ENCODE assay signal across 17 cellular contexts in genomic region chrX:65600106-65600505, GRCh38.
DNase-seq lines count a peak whose midpoint lies in the region; ATAC-seq and TF ChIP-seq lines count a peak whose summit lies in the region.
"Had no signal": no experiment of that assay in that cellular context is flagged by ENCODE, and none has a peak within 500 bp of the region (broad histone marks: within the 10 kb centered on the region; RNA-seq: fewer than 3 reads in every experiment).

No MANE protein-coding gene starts in this region.

- peaks cover 75% of the 10 kb centered on the region for H3K4me1 Mint-ChIP-seq in activated naive CD4-positive, alpha-beta T cell treated with anti-CD3 and anti-CD28 coated beads, Interleukin-2, amount 10 ng/mL, durations not matched to agents 7 days and 5 days
- peaks cover 66% of the 10 kb centered on the region for H3K4me1 Mint-ChIP-seq in activated B cell treated with CpG ODN at 0.5 μM for 24 hours
- H3K4me1 Mint-ChIP-seq in immature natural killer cell = peaks cover 71 to 77% of the 10 kb centered on the region in 2 donors

- POLR2A ChIA-PET in activated B cell treated with CpG ODN at 0.5 μM for 24 hours (lab: Charles Lee) = interaction anchor here (0.8 kb wide), 1 partner anchor 79 kb away, joined by 3 read pairs; no protein-coding TSS in a partner anchor

- TF ChIP-seq CTCF in activated B cell treated with CpG ODN at 0.5 μM for 24 hours (IDR thresholded peaks at IDR 0.05) (no peak), tibial artery (IDR thresholded peaks at IDR 0.05) (no peak)

- intact Hi-C loops in activated B cell treated with CpG ODN at 0.5 μM for 24 hours (cut with micrococcal nuclease) (no loop called here), tibial artery (cut with DNase I; ENCODE audit: low total_unique reads) (no loop called here)

- no peaks in the 10 kb centered on the region for H3K27me3 Mint-ChIP-seq in activated naive CD4-positive, alpha-beta T cell treated with anti-CD3 and anti-CD28 coated beads, Interleukin-2, amount 10 ng/mL, durations not matched to agents 7 days and 5 days
- H3K27me3 Mint-ChIP-seq in activated B cell treated with CpG ODN at 0.5 μM for 24 hours (no peaks in the 10 kb centered on the region), immature natural killer cell (ENCODE audit: low read depth in 3 of 3) (peaks cover 0 to 8% (median 3%) of the 10 kb centered on the region in 3 donors)

- CTCF ChIA-PET in activated naive CD4-positive, alpha-beta T cell treated with anti-CD3 and anti-CD28 coated beads, Interleukin-2, amount 10 ng/mL, durations not matched to agents 7 days and 5 days (lab: Charles Lee) = interaction anchor here (1.1 to 1.8 kb wide), 2 partner anchors 66 to 565 kb away, joined by 4 read pairs; partner anchors contain the start of gene ZC3H12B
- CTCF ChIA-PET in activated B cell treated with CpG ODN at 0.5 μM for 24 hours (lab: Charles Lee) = interaction anchor here (1.3 kb wide), 1 partner anchor 98 kb away, joined by 3 read pairs; no protein-coding TSS in a partner anchor

- H3K27ac ChIP-seq in tibial artery = peak overlapping the region; percentile 87 to 92

- DNase-seq in activated naive CD4-positive, alpha-beta T cell treated with anti-CD3 and anti-CD28 coated beads, Interleukin-2, amount 10 ng/mL, durations not matched to agents 7 days and 5 days = no peak
- no peak for DNase-seq in activated naive CD4-positive, alpha-beta T cell treated with anti-CD3 and anti-CD28 coated beads, Interleukin-2, amount 50 U/mL, for 72 hours (ENCODE audit: low spot score in 2 of 2)
- no peak for DNase-seq in activated B cell treated with CpG ODN at 0.5 μM for 24 hours
- DNase-seq in immature natural killer cell = no peak
- no peak for DNase-seq in tibial artery
- DNase-seq in cerebellar cortex (ENCODE audit: low spot score) = no peak
- DNase-seq: Caco-2, esophagus squamous epithelium, HCEC 1CT, lower lobe of right lung, NCI-H1436, NCI-H82, nephron progenitor cell, SK-N-SH had no signal

- peaks cover 3% of the 10 kb centered on the region for H3K36me3 Mint-ChIP-seq in activated naive CD4-positive, alpha-beta T cell treated with anti-CD3 and anti-CD28 coated beads, Interleukin-2, amount 10 ng/mL, durations not matched to agents 7 days and 5 days
- H3K36me3 Mint-ChIP-seq in activated naive CD4-positive, alpha-beta T cell treated with anti-CD3 and anti-CD28 coated beads, Interleukin-2, amount 50 U/mL, for 72 hours = peaks cover 16% of the 10 kb centered on the region in 2 donors
- no peaks in the 10 kb centered on the region for H3K36me3 Mint-ChIP-seq in activated B cell treated with CpG ODN at 0.5 μM for 24 hours (ENCODE audit: low read depth)
- peaks cover 0 to 4% (median 4%) of the 10 kb centered on the region in 3 donors for H3K36me3 Mint-ChIP-seq in immature natural killer cell

- no peak overlapping the region for H3K4me3 Mint-ChIP-seq in activated naive CD4-positive, alpha-beta T cell treated with anti-CD3 and anti-CD28 coated beads, Interleukin-2, amount 10 ng/mL, durations not matched to agents 7 days and 5 days
- H3K4me3 Mint-ChIP-seq in activated B cell treated with CpG ODN at 0.5 μM for 24 hours (no peak overlapping the region), immature natural killer cell (peak overlapping the region in 1 of 5 donors; percentile 90)
- H3K4me3 Mint-ChIP-seq: nephron progenitor cell had no signal

- no peaks in the 10 kb centered on the region for H3K9me3 ChIP-seq in tibial artery
- H3K9me3 ChIP-seq: breast epithelium, Caco-2, esophagus squamous epithelium, lower lobe of right lung, SK-N-SH had no signal

- H3K27ac Mint-ChIP-seq in activated naive CD4-positive, alpha-beta T cell treated with anti-CD3 and anti-CD28 coated beads, Interleukin-2, amount 10 ng/mL, durations not matched to agents 7 days and 5 days = peak overlapping the region; percentile 97
- H3K27ac Mint-ChIP-seq in activated naive CD4-positive, alpha-beta T cell treated with anti-CD3 and anti-CD28 coated beads, Interleukin-2, amount 50 U/mL, for 72 hours = peak overlapping the region in 1 of 2 donors; percentile 76
- H3K27ac Mint-ChIP-seq in activated B cell treated with CpG ODN at 0.5 μM for 24 hours (peak overlapping the region; percentile 76), immature natural killer cell (peak overlapping the region in 5 of 6 donors; percentile 16 to 94 (median 17))
- H3K27ac Mint-ChIP-seq: nephron progenitor cell had no signal

- H3K4me1 ChIP-seq in tibial artery = peaks cover 0 to 66% (median 38%) of the 10 kb centered on the region in 4 donors
- H3K4me1 ChIP-seq: Caco-2 had no signal

- no peak overlapping the region for H3K4me3 ChIP-seq in tibial artery
- H3K4me3 ChIP-seq: breast epithelium, esophagus squamous epithelium, lower lobe of right lung had no signal

- peaks cover under 1% of the 10 kb centered on the region for H3K9me3 Mint-ChIP-seq in activated naive CD4-positive, alpha-beta T cell treated with anti-CD3 and anti-CD28 coated beads, Interleukin-2, amount 10 ng/mL, durations not matched to agents 7 days and 5 days
- H3K9me3 Mint-ChIP-seq in activated naive CD4-positive, alpha-beta T cell treated with anti-CD3 and anti-CD28 coated beads, Interleukin-2, amount 50 U/mL, for 72 hours = peaks cover 6 to 13% of the 10 kb centered on the region in 2 donors
- H3K9me3 Mint-ChIP-seq in activated B cell treated with CpG ODN at 0.5 μM for 24 hours (no peaks in the 10 kb centered on the region), immature natural killer cell (no peaks in the 10 kb centered on the region)

- H3K27me3 ChIP-seq in tibial artery = no peaks in the 10 kb centered on the region
- H3K27me3 ChIP-seq: esophagus squamous epithelium had no signal

- no peaks in the 10 kb centered on the region for H3K36me3 ChIP-seq in tibial artery
- H3K36me3 ChIP-seq: breast epithelium, esophagus squamous epithelium, lower lobe of right lung had no signal

- no peak for ATAC-seq in activated naive CD4-positive, alpha-beta T cell treated with anti-CD3 and anti-CD28 coated beads, Interleukin-2, amount 50 U/mL, for 72 hours
- no peak for ATAC-seq in activated B cell treated with CpG ODN at 0.5 μM for 24 hours (ENCODE audit: low read depth)
- ATAC-seq in GM21390 (IDR thresholded peaks at IDR 0.05; ENCODE audit: unreplicated experiment) = no peak
- ATAC-seq in HG02610 (IDR thresholded peaks at IDR 0.05; ENCODE audit: unreplicated experiment) = no peak
- ATAC-seq: lower lobe of right lung had no signal
